21 cellular contexts compared by ENCODE assay signal in genomic region chr1:29331309-29331708, GRCh38.
"Had no signal": no experiment of that assay in that cellular context is flagged by ENCODE, and none has a peak within 500 bp of the region (broad histone marks: within the 10 kb centered on the region; RNA-seq: fewer than 3 reads in every experiment).

No MANE protein-coding gene starts in this region.

- H3K9me3 ChIP-seq: SK-N-SH had no signal

- H3K27ac ChIP-seq: KMS-11 had no signal

- H3K9ac ChIP-seq: KMS-11, SK-N-SH had no signal

- DNase-seq: Kasumi-1, MM.1S, NCI-H1092 treated with DMSO at 0.1 percent for 48 hours, NCI-H1436, NCI-H187, NCI-H2029, NCI-H2081 treated with DMSO at 0.1 percent for 48 hours, NCI-H2171, NCI-H226, NCI-H446, NCI-H510A, NCI-H524 treated with DMSO at 0.1 percent for 48 hours, NCI-H69, NCI-H774, Right ventricle myocardium superior, RPMI8226, SIG-M5, SK-N-SH had no signal

- H3K4me3 ChIP-seq: K562 had no signal

- FAIRE-seq: K562, RCC 7860 had no signal

- H3K4me2 ChIP-seq: KMS-11, SK-N-SH had no signal
